In genomic region chr2:235595420-235596010, GRCh38 we compare ENCODE assay signal across 9 cellular contexts.
DNase-seq lines count a peak whose midpoint lies in the region.
"Had no signal": no experiment of that assay in that cellular context is flagged by ENCODE, and none has a peak within 500 bp of the region (broad histone marks: within the 10 kb centered on the region; RNA-seq: fewer than 3 reads in every experiment).

No MANE protein-coding gene starts in this region.

- H3K27me3 Mint-ChIP-seq in immature natural killer cell (ENCODE audit: low read depth in 3 of 3), result peaks cover 3 to 8% (median 3%) of the 10 kb centered on the region in 3 donors

- H3K36me3 Mint-ChIP-seq in immature natural killer cell, result no peaks in the 10 kb centered on the region

- H3K4me1 Mint-ChIP-seq in immature natural killer cell, result no peaks in the 10 kb centered on the region

- H3K4me3 Mint-ChIP-seq in immature natural killer cell, result no peak overlapping the region

- H3K9me3 Mint-ChIP-seq in immature natural killer cell, result no peaks in the 10 kb centered on the region

- no peak overlapping the region for H3K27ac Mint-ChIP-seq in immature natural killer cell

- DNase-seq in NCI-H146 (lab: John Stamatoyannopoulos, UW) (peak; percentile 58), NCI-H146 treated with DMSO at 0.1 percent for 48 hours (lab: John Stamatoyannopoulos, UW; ENCODE audit: unreplicated experiment) (no peak), RPMI7951 (ENCODE audit: low read depth) (peak; percentile 66), T47D (ENCODE audit: low read depth in 1 of 2, low spot score in 1 of 2) (peak; percentile 28 to 73), immature natural killer cell (peak; percentile 36 to 53 (median 39))
- peak; percentile 57 for DNase-seq in Jurkat, Clone E6-1 (ENCODE audit: low read depth, low spot score)
- DNase-seq in stimulated activated CD4-positive, alpha-beta T cell treated with anti-CD3 and anti-CD28 coated beads, Interleukin-2, amount 100 ng/mL, for 48 hours, result peak; percentile 28
- DNase-seq in stimulated activated naive CD4-positive, alpha-beta T cell treated with Interleukin-2 at 50 U/mL for 16 hours (lab: John Stamatoyannopoulos, UW), result no peak

- no peak overlapping the region for H3K4me3 ChIP-seq in Jurkat, Clone E6-1 (ENCODE audit: low read length)
- H3K4me3 ChIP-seq: BLaER1 treated with 17β-estradiol and CSF1 and Interleukin-3, amounts not matched to agents 10 nM and 100 nM had no signal

- in situ Hi-C loops in T47D (cut with HindIII; ENCODE audit: low pct_unique_long_range_greater_than_20kb, low sequenced_read_pairs), result no loop called here

Comparison
In these comparisons a context has a peak if more than half of its experiments do, and no peak if none do; other contexts are left out.
1. DNase-seq: peak in NCI-H146 (single experiment), Jurkat, Clone E6-1 (single experiment), RPMI7951 (single experiment), T47D (2 of 2), immature natural killer cell (3 of 3) and stimulated activated CD4-positive, alpha-beta T cell treated with anti-CD3 and anti-CD28 coated beads, Interleukin-2, amount 100 ng/mL, for 48 hours (2 of 2); none in NCI-H146 treated with DMSO at 0.1 percent for 48 hours (single experiment) and stimulated activated naive CD4-positive, alpha-beta T cell treated with Interleukin-2 at 50 U/mL for 16 hours (single experiment).